In the genomic region with DNA sequence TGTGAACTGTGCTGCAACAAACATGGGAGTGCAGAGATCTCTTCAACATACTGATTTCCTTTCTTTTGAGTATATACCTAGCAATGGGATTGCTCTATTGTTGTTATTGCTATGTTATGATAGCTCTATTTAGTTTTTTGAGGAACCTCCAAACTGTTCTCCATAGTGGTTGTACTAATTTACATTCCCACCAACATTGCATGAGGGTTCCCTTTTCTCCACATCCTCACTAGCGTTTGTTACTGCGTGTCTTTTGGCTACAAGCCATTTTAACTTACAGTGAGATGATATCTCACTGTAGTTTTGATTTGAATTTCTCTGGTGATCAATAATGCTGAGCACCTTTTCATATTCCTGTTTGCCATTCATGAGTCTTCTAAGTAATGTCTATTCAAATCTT, we compare ENCODE assay signal across 18 cellular contexts.
"Had no signal": no experiment of that assay in that cellular context is flagged by ENCODE, and none has a peak within 500 bp of the region (broad histone marks: within the 10 kb centered on the region; RNA-seq: fewer than 3 reads in every experiment).

No MANE protein-coding gene starts in this region.

- H3K27ac ChIP-seq: gastrocnemius medialis, left ventricle myocardium inferior, pancreas, sigmoid colon, thoracic aorta, upper lobe of left lung had no signal

- H3K27me3 ChIP-seq: gastrocnemius medialis, heart left ventricle, pancreas, sigmoid colon, upper lobe of left lung had no signal

- H3K4me3 Mint-ChIP-seq: activated CD4-positive, alpha-beta T cell treated with anti-CD3 and anti-CD28 coated beads for 36 hours; activated naive CD4-positive, alpha-beta T cell treated with anti-CD3 and anti-CD28 coated beads, Interleukin-2, amount 50 U/mL, for 24 hours; naive thymus-derived CD4-positive, alpha-beta T cell; stimulated activated effector memory CD8-positive, alpha-beta T cell treated with anti-CD3 and anti-CD28 coated beads, Interleukin-12 subunit alpha, Interleukin-12 subunit beta, amount 100 ng/mL, for 72 hours; T-helper 2 cell treated with Interferon-gamma antibody and Interleukin-4, amounts not matched to agents 5 μg/mL and 100 μg/mL, for 36 hours; WTC11 had no signal

- DNase-seq: activated CD4-positive, alpha-beta T cell treated with anti-CD3 and anti-CD28 coated beads for 36 hours; activated CD4-positive, alpha-beta T cell treated with anti-CD3 and anti-CD28 coated beads, Interleukin-2, amount 50 U/mL, for 48 hours; activated gamma-delta T cell; effector CD8-positive, alpha-beta T cell; gastrocnemius medialis; heart left ventricle; left ventricle myocardium inferior; mesenchymal stem cell; naive thymus-derived CD4-positive, alpha-beta T cell; pancreas; sigmoid colon; stimulated activated CD4-positive, alpha-beta T cell treated with anti-CD3 and anti-CD28 coated beads, Interleukin-4, amount 100 ng/mL, for 24 hours; upper lobe of left lung had no signal

- H3K36me3 Mint-ChIP-seq: stimulated activated effector memory CD8-positive, alpha-beta T cell treated with anti-CD3 and anti-CD28 coated beads, Interleukin-12 subunit alpha, Interleukin-12 subunit beta, amount 100 ng/mL, for 72 hours; WTC11 had no signal

- H3K27me3 Mint-ChIP-seq: activated CD4-positive, alpha-beta T cell treated with anti-CD3 and anti-CD28 coated beads for 36 hours; activated naive CD4-positive, alpha-beta T cell treated with anti-CD3 and anti-CD28 coated beads, Interleukin-2, amount 50 U/mL, for 24 hours; naive thymus-derived CD4-positive, alpha-beta T cell had no signal

- H3K9me3 ChIP-seq: gastrocnemius medialis, pancreas, thoracic aorta, upper lobe of left lung had no signal

- H3K36me3 ChIP-seq: gastrocnemius medialis, heart left ventricle, left ventricle myocardium inferior, pancreas, sigmoid colon, thoracic aorta, upper lobe of left lung had no signal

- H3K4me3 ChIP-seq: gastrocnemius medialis, heart left ventricle, left ventricle myocardium inferior, pancreas, sigmoid colon, thoracic aorta, upper lobe of left lung had no signal

- H3K27ac Mint-ChIP-seq: activated CD4-positive, alpha-beta T cell treated with anti-CD3 and anti-CD28 coated beads for 36 hours; activated naive CD4-positive, alpha-beta T cell treated with anti-CD3 and anti-CD28 coated beads, Interleukin-2, amount 50 U/mL, for 24 hours; stimulated activated effector memory CD8-positive, alpha-beta T cell treated with anti-CD3 and anti-CD28 coated beads, Interleukin-12 subunit alpha, Interleukin-12 subunit beta, amount 100 ng/mL, for 72 hours; T-helper 2 cell treated with Interferon-gamma antibody and Interleukin-4, amounts not matched to agents 5 μg/mL and 100 μg/mL, for 36 hours; WTC11 had no signal

- H3K9me3 Mint-ChIP-seq: activated naive CD4-positive, alpha-beta T cell treated with anti-CD3 and anti-CD28 coated beads, Interleukin-2, amount 50 U/mL, for 24 hours had no signal
